In the genomic region with DNA sequence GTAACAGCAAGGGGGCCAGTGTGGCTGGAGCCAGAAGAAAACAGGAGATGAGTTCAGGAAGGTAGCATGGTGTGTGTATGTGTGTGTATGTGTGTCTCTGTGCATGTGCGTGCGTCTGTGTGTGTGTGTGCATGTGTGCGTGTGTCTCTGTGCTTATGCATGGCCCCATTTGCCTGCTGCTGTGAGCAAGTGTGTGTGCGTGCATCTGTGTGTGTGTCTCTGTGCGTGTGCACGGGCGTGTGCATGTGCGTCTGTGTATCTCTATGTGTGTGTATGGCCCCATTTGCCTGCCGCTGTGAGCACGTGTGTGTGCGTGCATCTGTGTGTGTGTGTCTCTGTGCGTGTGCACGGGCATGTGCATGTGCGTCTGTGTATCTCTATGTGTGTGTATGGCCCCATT, we compare ENCODE assay signal across 28 cellular contexts.
"Had no signal": no experiment of that assay in that cellular context is flagged by ENCODE, and none has a peak within 500 bp of the region (broad histone marks: within the 10 kb centered on the region; RNA-seq: fewer than 3 reads in every experiment).

No MANE protein-coding gene starts in this region.

- DNase-seq: effector CD8-positive, alpha-beta T cell; endodermal cell; foreskin fibroblast; gastrocnemius medialis; mesenchymal stem cell; naive thymus-derived CD8-positive, alpha-beta T cell; nephron progenitor cell; occipital lobe; ovary; posterior cingulate gyrus; psoas muscle; right cardiac atrium; spleen; stimulated activated CD4-positive, alpha-beta T cell treated with anti-CD3 and anti-CD28 coated beads, Interleukin-4, amount 100 ng/mL, for 4 hours; stimulated activated naive CD8-positive, alpha-beta T cell treated with anti-CD3 and anti-CD28 coated beads, Interleukin-15, Interleukin-2, amounts not matched to agents 100 U/mL and 50 U/mL, for 24 hours; substantia nigra; testis; tibial artery had no signal

- H3K9me3 Mint-ChIP-seq: endodermal cell; mesothelial cell of epicardium; naive thymus-derived CD8-positive, alpha-beta T cell; nephron progenitor cell; stimulated activated memory B cell treated with anti-CD40 and anti-IgM and Interleukin-4, amounts not matched to agents 10 μg/mL and 1 μg/mL and 100 μg/mL, for 72 hours; type B pancreatic cell had no signal

- ATAC-seq: esophagus mucosa; gastrocnemius medialis; left lobe of liver; naive thymus-derived CD8-positive, alpha-beta T cell; psoas muscle; stimulated activated memory B cell treated with anti-CD40 and anti-IgM and Interleukin-4, amounts not matched to agents 10 μg/mL and 1 μg/mL and 100 μg/mL, for 72 hours; stimulated activated naive CD8-positive, alpha-beta T cell treated with anti-CD3 and anti-CD28 coated beads, Interleukin-15, Interleukin-2, amounts not matched to agents 100 U/mL and 50 U/mL, for 24 hours had no signal

- H3K4me3 ChIP-seq: gastrocnemius medialis, lung, ovary, psoas muscle, skin epidermis, spleen, testis, tibial artery had no signal

- H3K27me3 ChIP-seq: gastrocnemius medialis, ovary, spleen, testis, tibial artery had no signal

- H3K4me3 Mint-ChIP-seq: endodermal cell; mesothelial cell of epicardium; naive thymus-derived CD8-positive, alpha-beta T cell; nephron progenitor cell; stimulated activated memory B cell treated with anti-CD40 and anti-IgM and Interleukin-4, amounts not matched to agents 10 μg/mL and 1 μg/mL and 100 μg/mL, for 72 hours; type B pancreatic cell had no signal

- H3K27ac ChIP-seq: epithelial cell of prostate, gastrocnemius medialis, ovary, psoas muscle, skin epidermis, testis, tibial artery had no signal

- H3K36me3 ChIP-seq: gastrocnemius medialis, ovary, spleen, tibial artery had no signal

- FAIRE-seq: colon, keratinocyte had no signal

- H3K4me1 ChIP-seq: gastrocnemius medialis, psoas muscle, testis, tibial artery had no signal

- H3K27me3 Mint-ChIP-seq: naive thymus-derived CD8-positive, alpha-beta T cell; stimulated activated memory B cell treated with anti-CD40 and anti-IgM and Interleukin-4, amounts not matched to agents 10 μg/mL and 1 μg/mL and 100 μg/mL, for 72 hours had no signal

- H3K9me3 ChIP-seq: gastrocnemius medialis, ovary, psoas muscle, spleen, testis, tibial artery had no signal

- H3K4me1 Mint-ChIP-seq: endodermal cell; mesothelial cell of epicardium; stimulated activated memory B cell treated with anti-CD40 and anti-IgM and Interleukin-4, amounts not matched to agents 10 μg/mL and 1 μg/mL and 100 μg/mL, for 72 hours had no signal

- H3K27ac Mint-ChIP-seq: endodermal cell; mesothelial cell of epicardium; nephron progenitor cell; stimulated activated memory B cell treated with anti-CD40 and anti-IgM and Interleukin-4, amounts not matched to agents 10 μg/mL and 1 μg/mL and 100 μg/mL, for 72 hours had no signal

- H3K36me3 Mint-ChIP-seq: mesothelial cell of epicardium; stimulated activated memory B cell treated with anti-CD40 and anti-IgM and Interleukin-4, amounts not matched to agents 10 μg/mL and 1 μg/mL and 100 μg/mL, for 72 hours; type B pancreatic cell had no signal
